ENCODE assay signal across 21 cellular contexts in genomic region chr6:13534536-13534935, GRCh38.
"Had no signal": no experiment of that assay in that cellular context is flagged by ENCODE, and none has a peak within 500 bp of the region (broad histone marks: within the 10 kb centered on the region; RNA-seq: fewer than 3 reads in every experiment).

No MANE protein-coding gene starts in this region.

- H3K4me3 ChIP-seq: left lung, lung, neural progenitor cell, pancreas, prostate gland, skin epidermis, tibial nerve, uterus had no signal

- H3K27me3 ChIP-seq: left lung, neural progenitor cell, pancreas, tibial nerve, uterus had no signal

- H3K9me3 ChIP-seq: left lung, pancreas, prostate gland, tibial nerve, uterus had no signal

- H3K4me1 ChIP-seq: left lung, pancreas, prostate gland, tibial nerve, uterus had no signal

- H3K9ac ChIP-seq: neural progenitor cell had no signal

- DNase-seq: hypothalamus; immature natural killer cell; kidney; left colon; left lung; mesendoderm; naive B cell; natural killer cell; nephron progenitor cell; pancreas; posterior cingulate gyrus; retina; right cardiac atrium; stimulated activated CD4-positive, alpha-beta T cell treated with anti-CD3 and anti-CD28 coated beads, Interleukin-4, amount 100 ng/mL, for 24 hours; stimulated activated naive CD4-positive, alpha-beta T cell; uterus had no signal

- H3K4me2 ChIP-seq: neural progenitor cell had no signal

- H3K36me3 ChIP-seq: left lung, neural progenitor cell, pancreas, prostate gland, tibial nerve, uterus had no signal

- H2AFZ ChIP-seq: neural progenitor cell had no signal

- H3K27ac ChIP-seq: left lung, neural progenitor cell, pancreas, prostate gland, skin epidermis, tibial nerve, uterus had no signal
